In the genomic region with DNA sequence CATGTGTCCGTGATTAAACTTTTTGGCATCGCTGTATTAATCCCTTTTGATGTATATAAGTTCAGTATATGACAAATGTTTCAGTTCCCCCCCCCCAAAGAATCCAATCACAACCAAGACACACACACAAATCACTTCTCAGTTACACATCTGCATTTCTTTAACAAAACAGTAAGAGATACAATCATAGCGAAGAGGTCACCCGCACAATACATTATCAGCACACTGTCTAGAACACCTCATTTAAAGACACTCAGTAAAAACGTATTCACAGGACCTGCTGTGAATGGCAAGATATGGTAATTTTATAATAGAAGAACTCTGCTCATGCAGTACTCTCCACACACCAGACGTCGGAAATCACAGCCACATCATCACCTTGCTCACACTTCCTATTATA, we compare ENCODE assay signal across 29 cellular contexts.
"Had no signal": no experiment of that assay in that cellular context is flagged by ENCODE, and none has a peak within 500 bp of the region (broad histone marks: within the 10 kb centered on the region; RNA-seq: fewer than 3 reads in every experiment).

No MANE protein-coding gene starts in this region.

- H3K36me3 ChIP-seq: WERI-Rb-1 had no signal

- H3K27ac ChIP-seq: body of pancreas, coronary artery, dorsolateral prefrontal cortex, epithelial cell of prostate, esophagus squamous epithelium, gastroesophageal sphincter, WERI-Rb-1 had no signal

- H3K4me1 ChIP-seq: body of pancreas, esophagus squamous epithelium, gastroesophageal sphincter had no signal

- H3K4me3 ChIP-seq: body of pancreas, coronary artery, dorsolateral prefrontal cortex, esophagus squamous epithelium, gastroesophageal sphincter had no signal

- ATAC-seq: activated CD4-positive, CD25-positive, alpha-beta regulatory T cell treated with anti-CD3 and anti-CD28 coated beads, Interleukin-2, amount 50 U/mL, for 24 hours; activated CD8-positive, alpha-beta T cell treated with anti-CD3 and anti-CD28 coated beads for 36 hours; activated T-cell treated with anti-CD3 and anti-CD28 coated beads, Interleukin-2, amount 50 U/mL, for 4 hours; activated T-helper 17 cell treated with anti-CD3 and anti-CD28 coated beads, Interleukin-2, amount 50 U/mL, for 72 hours; body of pancreas; gastroesophageal sphincter; T-cell had no signal

- H3K27me3 ChIP-seq: body of pancreas, dorsolateral prefrontal cortex, esophagus squamous epithelium, gastroesophageal sphincter had no signal

- DNase-seq: activated B cell treated with CpG ODN at 0.5 μM for 24 hours; activated CD4-positive, alpha-beta T cell treated with anti-CD3 and anti-CD28 coated beads for 48 hours; activated CD4-positive, alpha-beta T cell treated with anti-CD3 and anti-CD28 coated beads, Interleukin-2, amount 50 U/mL, for 1 hour; activated CD4-positive, alpha-beta T cell treated with anti-CD3 and anti-CD28 coated beads, Interleukin-2, amount 50 U/mL, for 48 hours; activated CD8-positive, alpha-beta memory T cell treated with anti-CD3 and anti-CD28 coated beads for 24 hours; activated CD8-positive, alpha-beta T cell treated with anti-CD3 and anti-CD28 coated beads for 36 hours; activated effector memory CD4-positive, alpha-beta T cell treated with Interleukin-2 at 50 U/mL for 16 hours; activated gamma-delta T cell treated with Interleukin-2 at 50 U/mL for 16 hours; activated naive CD4-positive, alpha-beta T cell treated with anti-CD3 and anti-CD28 coated beads, Interleukin-2, amount 50 U/mL, for 16 hours; activated naive CD4-positive, alpha-beta T cell treated with Interleukin-2 at 50 U/mL for 16 hours; activated T-cell treated with anti-CD3 and anti-CD28 coated beads, Interleukin-2, amount 50 U/mL, for 4 hours; amniotic stem cell; aorta; body of pancreas; central memory CD4-positive, alpha-beta T cell; cerebellar nuclear complex; dorsolateral prefrontal cortex; effector memory CD4-positive, alpha-beta T cell; esophagus squamous epithelium; foreskin melanocyte; SW 1271; T-cell; T1000; WERI-Rb-1 had no signal

- H3K9me3 ChIP-seq: body of pancreas, esophagus squamous epithelium, gastroesophageal sphincter had no signal
